In the genomic region with DNA sequence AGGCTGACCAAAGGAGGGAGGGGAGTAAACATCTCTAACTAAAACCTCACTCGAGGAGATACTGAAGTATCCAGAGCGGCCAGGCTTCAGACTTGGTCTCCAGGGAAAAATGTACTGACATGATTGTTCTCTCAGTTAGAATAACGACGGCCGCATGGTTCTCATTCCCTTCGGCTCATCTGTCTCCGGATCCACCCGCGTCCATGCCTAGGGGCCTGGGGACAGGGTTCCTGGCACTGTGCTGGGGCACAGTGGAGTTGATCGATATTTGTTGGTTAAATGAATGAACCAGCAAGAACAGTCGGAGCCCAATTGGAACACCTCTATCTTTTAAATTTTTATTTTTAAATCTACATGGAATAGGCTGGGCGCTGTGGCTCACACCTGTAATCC, we compare ENCODE assay signal across 16 cellular contexts.
A peak's percentile ranks its signal among the peaks of the same experiment; 100 is the strongest.
DNase-seq lines count a peak whose midpoint lies in the region; ATAC-seq, FAIRE-seq and TF ChIP-seq lines count a peak whose summit lies in the region.
"Had no signal": no experiment of that assay in that cellular context is flagged by ENCODE, and none has a peak within 500 bp of the region (broad histone marks: within the 10 kb centered on the region; RNA-seq: fewer than 3 reads in every experiment).

No MANE protein-coding gene starts in this region.

- H3K4me1 ChIP-seq in right lobe of liver (no peaks in the 10 kb centered on the region), HepG2 (ENCODE audit: insufficient read depth, low read length) (no peaks in the 10 kb centered on the region), hepatocyte (ENCODE audit: insufficient read depth) (no peaks in the 10 kb centered on the region), neuronal stem cell (ENCODE audit: control insufficient read depth in 2 of 2, insufficient read depth in 1 of 2, low read depth in 1 of 2, low read length in 2 of 2) (peaks cover 12 to 16% of the 10 kb centered on the region in 2 donors), gastrocnemius medialis (peaks cover 0 to 6% of the 10 kb centered on the region in 2 donors)

- POLR2A ChIA-PET in HepG2 (lab: Yijun Ruan, JAX), result no interaction called here

- H3K4me3 ChIP-seq in right lobe of liver, result no peak overlapping the region
- H3K4me3 ChIP-seq in HepG2 (replicated peaks in 1 of 3; ENCODE audit: insufficient read depth in 1 of 3, low read depth in 2 of 3, low read length in 3 of 3), result no peak overlapping the region
- H3K4me3 ChIP-seq in hepatocyte, result no peak overlapping the region
- H3K4me3 ChIP-seq in neuronal stem cell (ENCODE audit: low read length in 2 of 2), result no peak overlapping the region
- H3K4me3 ChIP-seq in gastrocnemius medialis, result no peak overlapping the region

- in situ Hi-C loops in HepG2 (cut with HindIII; ENCODE audit: extremely low pct_ligation_motif_present, low pct_unique_long_range_greater_than_20kb), result no loop called here
- in situ Hi-C loops in gastrocnemius medialis (cut with MboI; ENCODE audit: low sequenced_read_pairs in 4 of 4), result no loop called here

- H3K27me3 ChIP-seq in right lobe of liver (no peaks in the 10 kb centered on the region), HepG2 (ENCODE audit: control insufficient read depth in 1 of 2, insufficient read depth in 2 of 2, low read length in 2 of 2) (peaks cover 0 to 2% of the 10 kb centered on the region in 2 experiments; a peak in 1 of 5 replicates), hepatocyte (no peaks in the 10 kb centered on the region), neuronal stem cell (ENCODE audit: control insufficient read depth in 3 of 3, insufficient read depth in 3 of 3, low read depth in 1 of 3, low read length in 3 of 3) (no peaks in the 10 kb centered on the region), gastrocnemius medialis (no peaks in the 10 kb centered on the region)

- no peaks in the 10 kb centered on the region for H3K79me2 ChIP-seq in HepG2 (ENCODE audit: insufficient read depth, low read length)
- H3K79me2 ChIP-seq in hepatocyte, result no peaks in the 10 kb centered on the region

- no peak overlapping the region for H3K9ac ChIP-seq in HepG2 (ENCODE audit: insufficient read depth, low read depth, low read length)
- H3K9ac ChIP-seq in neuronal stem cell (ENCODE audit: low read depth, low read length, poor library complexity), result no peak overlapping the region

- no peaks in the 10 kb centered on the region for H3K9me3 ChIP-seq in right lobe of liver
- no peaks in the 10 kb centered on the region for H3K9me3 ChIP-seq in HepG2 (ENCODE audit: low read length)
- no peaks in the 10 kb centered on the region for H3K9me3 ChIP-seq in hepatocyte (ENCODE audit: low read depth)
- H3K9me3 ChIP-seq in neuronal stem cell (replicated peaks in 1 of 2; ENCODE audit: control insufficient read depth in 2 of 2, insufficient read depth in 1 of 2, low read depth in 1 of 2, low read length in 2 of 2), result no peaks in the 10 kb centered on the region
- H3K9me3 ChIP-seq in gastrocnemius medialis, result no peaks in the 10 kb centered on the region

- DNase-seq in right lobe of liver (peak in 2 of 3 donors; percentile 18 to 22), HepG2 (ENCODE audit: low spot score) (no peak), hepatocyte (ENCODE audit: low spot score) (peak; percentile 4), neuronal stem cell (ENCODE audit: low spot score) (no peak), GOT3 (lab: John Stamatoyannopoulos, UW) (no peak), gastrocnemius medialis (no peak), occipital lobe (lab: John Stamatoyannopoulos, UW) (no peak)
- DNase-seq: ACHN; CD8-positive, alpha-beta memory T cell; DMS 273 treated with DMSO at 0.1 percent for 48 hours; IMR-90; Kasumi-1; NCI-H1417; NCI-H1930; NCI-H524 treated with DMSO at 0.1 percent for 48 hours had no signal

- CTCF ChIA-PET in HepG2 (lab: Yijun Ruan, JAX; ENCODE audit: low intra/inter-chr PET ratio, low total read pairs), result no interaction called here

- TF ChIP-seq POLR2A in right lobe of liver (IDR thresholded peaks at IDR 0.05) (no peak), HepG2 (IDR thresholded peaks at IDR 0.05; ENCODE audit: insufficient read depth in 1 of 2, low read depth in 2 of 2, low read length in 2 of 2) (no peak), gastrocnemius medialis (IDR thresholded peaks at IDR 0.05) (no peak)

- FAIRE-seq in HepG2 (lab: Jason Lieb, UNC), result no peak
- FAIRE-seq: H54 had no signal

- TF ChIP-seq EP300 in HepG2 (IDR thresholded peaks at IDR 0.05; ENCODE audit: low read depth in 2 of 2, low read length in 2 of 2), result no peak
- no peak for TF ChIP-seq EP300 in HepG2 (CRISPR knock-in tag; IDR thresholded peaks at IDR 0.05; ENCODE audit: borderline replicate concordance)

- peak overlapping the region; percentile 76 for H3K18ac ChIP-seq in neuronal stem cell (ENCODE audit: low read length)

- no peaks in the 10 kb centered on the region for H3K79me1 ChIP-seq in neuronal stem cell (ENCODE audit: low read depth, low read length)

- no peak for TF ChIP-seq CTCF in right lobe of liver (IDR thresholded peaks at IDR 0.05)
- TF ChIP-seq CTCF in HepG2 (CRISPR knock-in tag; IDR thresholded peaks at IDR 0.05), result no peak
- no peak for TF ChIP-seq CTCF in hepatocyte (IDR thresholded peaks at IDR 0.05; ENCODE audit: poor library complexity)
- TF ChIP-seq CTCF in gastrocnemius medialis (IDR thresholded peaks at IDR 0.05 in 4 of 5, conservative IDR thresholded peaks at IDR 0.05 in 1 of 5), result no peak

- H4K20me1 ChIP-seq in HepG2 (ENCODE audit: insufficient read depth, low read length) (no peaks in the 10 kb centered on the region), hepatocyte (ENCODE audit: insufficient read depth, poor library complexity, severe bottlenecking) (no peaks in the 10 kb centered on the region)

- no peaks in the 10 kb centered on the region for H3K36me3 ChIP-seq in right lobe of liver
- no peaks in the 10 kb centered on the region for H3K36me3 ChIP-seq in HepG2 (replicated peaks in 1 of 2; ENCODE audit: control insufficient read depth in 1 of 2, insufficient read depth in 2 of 2, low read length in 2 of 2)
- no peaks in the 10 kb centered on the region for H3K36me3 ChIP-seq in hepatocyte (replicated peaks; ENCODE audit: insufficient read depth, low read depth)
- H3K36me3 ChIP-seq in neuronal stem cell (replicated peaks in 1 of 2; ENCODE audit: control insufficient read depth in 2 of 2, insufficient read depth in 2 of 2, low read length in 2 of 2), result no peaks in the 10 kb centered on the region
- H3K36me3 ChIP-seq in gastrocnemius medialis, result no peaks in the 10 kb centered on the region

- no peak overlapping the region for H3K23ac ChIP-seq in neuronal stem cell (ENCODE audit: low read depth, low read length, poor library complexity)

- BruUV-seq in HepG2 (replicated peaks; lab: Mats Ljungman, UMichigan), result no TSS peak

- H3K4me2 ChIP-seq in HepG2 (ENCODE audit: low read depth, low read length), result no peak overlapping the region
- H3K4me2 ChIP-seq in hepatocyte, result no peak overlapping the region
- H3K4me2 ChIP-seq in neuronal stem cell (ENCODE audit: insufficient read depth, low read length, poor library complexity, severe bottlenecking), result no peak overlapping the region

- no peak overlapping the region for H3K4ac ChIP-seq in neuronal stem cell (ENCODE audit: low read length)

- WGBS in right lobe of liver (ENCODE audit: insufficient coverage, low coverage, low lambda C conversion rate, missing lambda C conversion rate), result 57% methylated on average over 11 of the region's 12 CpGs
- WGBS in HepG2 (ENCODE audit: low lambda C conversion rate), result 69% methylated on average over 12 of the region's 12 CpGs
- WGBS in hepatocyte (ENCODE audit: low lambda C conversion rate, missing lambda C conversion rate), result 63% methylated on average over 12 of the region's 12 CpGs
- no CpG with 5 or more reads among the region's 12 CpGs for WGBS in neuronal stem cell (ENCODE audit: extremely low coverage in 2 of 2, insufficient read length in 2 of 2, insufficient replicate concordance in 1 of 2), 2 donors

- no peak overlapping the region for H3K14ac ChIP-seq in neuronal stem cell (ENCODE audit: low read length)

- H2AK5ac ChIP-seq in neuronal stem cell (ENCODE audit: low read depth, low read length), result no peak overlapping the region

- no peak overlapping the region for H2BK12ac ChIP-seq in neuronal stem cell (ENCODE audit: low read length)

- intact Hi-C loops in right lobe of liver (cut with DNase I) (loop anchor here in 1 of 2 donors (10.0 kb wide), 1 partner anchor 55 kb away; no protein-coding TSS in a partner anchor), HepG2 (cut with micrococcal nuclease; ENCODE audit: unreplicated experiment) (no loop called here), gastrocnemius medialis (cut with DNase I; ENCODE audit: low total_unique reads) (loop anchor here (10.0 kb wide), 1 partner anchor 125 kb away; no protein-coding TSS in a partner anchor)

- no peak overlapping the region for H4K91ac ChIP-seq in neuronal stem cell (ENCODE audit: low read depth, low read length, poor library complexity)

- H3K9me2 ChIP-seq in hepatocyte (replicated peaks; ENCODE audit: insufficient read depth), result no peaks in the 10 kb centered on the region

- H2BK5ac ChIP-seq in neuronal stem cell (ENCODE audit: low read length), result no peak overlapping the region

- H3K27ac ChIP-seq in right lobe of liver (no peak overlapping the region), HepG2 (ENCODE audit: extremely low read length, insufficient read depth, low read length) (no peak overlapping the region), hepatocyte (no peak overlapping the region), neuronal stem cell (replicated peaks; ENCODE audit: low read length) (no peak overlapping the region), gastrocnemius medialis (no peak overlapping the region)

- no peak overlapping the region for H2BK120ac ChIP-seq in neuronal stem cell (ENCODE audit: low read depth, low read length)

- no peak overlapping the region for H2BK15ac ChIP-seq in neuronal stem cell (ENCODE audit: low read length)

- no peak for ATAC-seq in right lobe of liver
- ATAC-seq in HepG2, result no peak
- no peak for ATAC-seq in gastrocnemius medialis

- no peak for TF ChIP-seq RAD21 in HepG2 (CRISPR knock-in tag; IDR thresholded peaks at IDR 0.05)

- H2AFZ ChIP-seq in HepG2 (ENCODE audit: low read length), result no peak overlapping the region
- H2AFZ ChIP-seq in hepatocyte, result no peak overlapping the region
- peak overlapping the region; percentile 45 for H2AFZ ChIP-seq in neuronal stem cell (ENCODE audit: low read length)

- H4K8ac ChIP-seq in neuronal stem cell (ENCODE audit: low read depth, low read length), result no peak overlapping the region

TF ChIP-seq in HepG2, 621 proteins besides CTCF, POLR2A, EP300 and RAD21 (continues in another document):
- TF ChIP-seq MAFG (CRISPR knock-in tag; IDR thresholded peaks at IDR 0.05), result no peak

Comparison
In these comparisons a context has a peak if more than half of its experiments do, and no peak if none do; other contexts are left out.
1. DNase-seq: peak in right lobe of liver (2 of 3) and hepatocyte (single experiment); none in HepG2 (single experiment), neuronal stem cell (single experiment), GOT3 (single experiment), gastrocnemius medialis (0 of 2) and occipital lobe (single experiment).